In the genomic region with DNA sequence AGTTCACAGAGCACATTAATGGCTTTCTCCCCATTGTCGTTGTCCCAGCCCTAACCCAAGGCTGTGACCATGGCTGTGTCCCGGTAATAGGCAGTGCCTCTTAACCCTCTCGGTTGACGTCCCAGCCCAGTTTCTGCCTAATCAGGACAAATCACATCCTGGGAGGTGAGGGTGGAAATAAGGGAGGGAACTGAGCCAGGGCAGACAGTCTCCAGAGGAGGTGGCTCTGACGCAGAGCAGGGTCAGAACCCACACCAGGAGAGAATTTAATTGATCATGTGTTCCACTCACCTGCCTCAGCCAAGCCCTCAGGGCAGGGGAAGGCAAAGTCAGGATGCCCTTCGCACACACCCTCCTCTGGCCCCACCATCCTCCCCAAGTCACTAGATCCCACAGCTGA, we compare ENCODE assay signal across 26 cellular contexts. TPM values are rescaled to one million over a fixed set of nuclear protein-coding genes. Genes with fewer than 3 reads are reported as not detected.
DNase-seq lines count a peak whose midpoint lies in the region; ATAC-seq and TF ChIP-seq lines count a peak whose summit lies in the region.
"Had no signal": no experiment of that assay in that cellular context is flagged by ENCODE, and none has a peak within 500 bp of the region (broad histone marks: within the 10 kb centered on the region; RNA-seq: fewer than 3 reads in every experiment).

No MANE protein-coding gene starts in this region.

- H3K9ac ChIP-seq in skeletal muscle tissue (ENCODE audit: low read depth in 1 of 3, low read length in 3 of 3), result peak overlapping the region in 2 of 3 donors; percentile 40 to 43

- H3K36me3 Mint-ChIP-seq in WTC11, result peaks cover 15% of the 10 kb centered on the region

- CTCF ChIA-PET in WTC11 (lab: Charles Lee), result interaction anchor here (1.2 kb wide), 1 partner anchor 16 kb away, joined by 3 read pairs; no protein-coding TSS in a partner anchor

- H3K27ac ChIP-seq in C4-2B, result peak overlapping the region; percentile 86
- no peak overlapping the region for H3K27ac ChIP-seq in skeletal muscle tissue (ENCODE audit: low read depth, low read length)
- H3K27ac ChIP-seq: colonic mucosa had no signal

- peaks cover 46% of the 10 kb centered on the region for H3K4me1 Mint-ChIP-seq in WTC11

- DNase-seq in WTC11 (ENCODE audit: low spot score), result no peak
- DNase-seq in left lobe of liver (ENCODE audit: low spot score), result peak; percentile 87
- no peak for DNase-seq in AML-193 (lab: John Stamatoyannopoulos, UW)
- no peak for DNase-seq in GOT3 (lab: John Stamatoyannopoulos, UW)
- DNase-seq: ACHN; activated CD4-positive, alpha-beta T cell treated with anti-CD3 and anti-CD28 coated beads for 48 hours; activated naive CD8-positive, alpha-beta T cell treated with anti-CD3 and anti-CD28 coated beads, Interleukin-2, amount 10 ng/mL, durations not matched to agents 7 days and 5 days; brain microvascular endothelial cell; Calu3; colonic mucosa; heart right ventricle; NCI-H1092 treated with DMSO at 0.1 percent for 48 hours; NCI-H2029 treated with DMSO at 0.1 percent for 48 hours; NCI-H446 treated with DMSO at 0.1 percent for 48 hours; stimulated activated CD4-positive, alpha-beta T cell treated with anti-CD3 and anti-CD28 coated beads, Interleukin-4, amount 100 ng/mL, for 24 hours; stimulated activated naive CD8-positive, alpha-beta T cell treated with anti-CD3 and anti-CD28 coated beads, Interleukin-15, Interleukin-2, amounts not matched to agents 100 U/mL and 50 U/mL, for 24 hours; thyroid gland had no signal

- POLR2A ChIA-PET in WTC11 (lab: Charles Lee), result interaction anchor here (1.1 kb wide), 1 partner anchor 100 kb away, joined by 4 read pairs; no protein-coding TSS in a partner anchor

- H3K4me3 Mint-ChIP-seq in WTC11, result peak overlapping the region; percentile 8; the same call in 1 of the 2 replicates
- H3K4me3 Mint-ChIP-seq: activated naive CD8-positive, alpha-beta T cell treated with anti-CD3 and anti-CD28 coated beads, Interleukin-2, amount 10 ng/mL, durations not matched to agents 7 days and 5 days; T-helper 1 cell treated with Interleukin-12 subunit alpha and Interleukin-12 subunit beta and Interleukin-4 antibody, amounts not matched to agents 30 μg/mL and 1 μg/mL, for 36 hours had no signal

- no peaks in the 10 kb centered on the region for H3K27me3 ChIP-seq in skeletal muscle tissue (ENCODE audit: control insufficient read depth in 3 of 3, insufficient read depth in 3 of 3, low read length in 3 of 3)
- H3K27me3 ChIP-seq: BLaER1 treated with 17β-estradiol and CSF1 and Interleukin-3, amounts not matched to agents 10 nM and 100 nM; brain microvascular endothelial cell; colonic mucosa; heart right ventricle; thyroid gland had no signal

- no peaks in the 10 kb centered on the region; the same call in 1 of the 2 replicates for H3K27me3 Mint-ChIP-seq in WTC11 (ENCODE audit: low read depth)
- H3K27me3 Mint-ChIP-seq: activated naive CD8-positive, alpha-beta T cell treated with anti-CD3 and anti-CD28 coated beads, Interleukin-2, amount 10 ng/mL, durations not matched to agents 7 days and 5 days had no signal

- no peaks in the 10 kb centered on the region for H3K9me3 ChIP-seq in skeletal muscle tissue (ENCODE audit: control insufficient read depth in 3 of 3, low read length in 3 of 3)
- H3K9me3 ChIP-seq: BLaER1 treated with 17β-estradiol and CSF1 and Interleukin-3, amounts not matched to agents 10 nM and 100 nM; colonic mucosa; heart right ventricle; thyroid gland had no signal

- H3K9me3 Mint-ChIP-seq in WTC11, result no peaks in the 10 kb centered on the region
- H3K9me3 Mint-ChIP-seq: activated naive CD8-positive, alpha-beta T cell treated with anti-CD3 and anti-CD28 coated beads, Interleukin-2, amount 10 ng/mL, durations not matched to agents 7 days and 5 days; activated T-helper 2 cell treated with anti-CD3 and anti-CD28 coated beads, Interferon-gamma antibody, Interleukin-2, Interleukin-4, amounts not matched to agents 10 μg/mL and 5 μg/mL and 100 μg/mL, durations not matched to agents 14 hours and 24 hours and 36 hours; T-helper 1 cell treated with Interleukin-12 subunit alpha and Interleukin-12 subunit beta and Interleukin-4 antibody, amounts not matched to agents 30 μg/mL and 1 μg/mL, for 36 hours had no signal

- H3K4me3 ChIP-seq in skeletal muscle tissue (ENCODE audit: low read length in 3 of 3), result peak overlapping the region in 1 of 3 donors; percentile 14
- H3K4me3 ChIP-seq: colonic mucosa, thyroid gland had no signal

- H3K27ac Mint-ChIP-seq in WTC11, result no peak overlapping the region
- H3K27ac Mint-ChIP-seq: activated naive CD8-positive, alpha-beta T cell treated with anti-CD3 and anti-CD28 coated beads, Interleukin-2, amount 10 ng/mL, durations not matched to agents 7 days and 5 days; activated T-helper 2 cell treated with anti-CD3 and anti-CD28 coated beads, Interferon-gamma antibody, Interleukin-2, Interleukin-4, amounts not matched to agents 10 μg/mL and 5 μg/mL and 100 μg/mL, durations not matched to agents 14 hours and 24 hours and 36 hours; T-helper 1 cell treated with Interleukin-12 subunit alpha and Interleukin-12 subunit beta and Interleukin-4 antibody, amounts not matched to agents 30 μg/mL and 1 μg/mL, for 36 hours had no signal

- H3K4me1 ChIP-seq in skeletal muscle tissue (ENCODE audit: control insufficient read depth in 3 of 3, insufficient read depth in 3 of 3, low read length in 3 of 3), result peaks cover 26 to 49% (median 43%) of the 10 kb centered on the region in 3 donors

- ATAC-seq in WTC11 (no peak), left lobe of liver (peak; percentile 35), GM18511 (IDR thresholded peaks at IDR 0.05; ENCODE audit: unreplicated experiment) (no peak), GM18909 (IDR thresholded peaks at IDR 0.05; ENCODE audit: poor library complexity, unreplicated experiment) (no peak)
- ATAC-seq: stimulated activated naive CD8-positive, alpha-beta T cell treated with anti-CD3 and anti-CD28 coated beads, Interleukin-15, Interleukin-2, amounts not matched to agents 100 U/mL and 50 U/mL, for 24 hours had no signal

- TF ChIP-seq CTCF in C4-2B (conservative IDR thresholded peaks at IDR 0.05) (no peak), WTC11 (IDR thresholded peaks at IDR 0.05) (no peak)

- H3K36me3 ChIP-seq in skeletal muscle tissue (ENCODE audit: control insufficient read depth in 3 of 3, insufficient read depth in 3 of 3, low read length in 3 of 3), result peaks cover 2 to 22% (median 14%) of the 10 kb centered on the region in 3 donors
- H3K36me3 ChIP-seq: brain microvascular endothelial cell, colonic mucosa, thyroid gland had no signal

TF ChIP-seq in WTC11, 78 proteins besides CTCF, POLR2A, EP300 and RAD21 (continues in another document):
- TF ChIP-seq, protein P1, sequence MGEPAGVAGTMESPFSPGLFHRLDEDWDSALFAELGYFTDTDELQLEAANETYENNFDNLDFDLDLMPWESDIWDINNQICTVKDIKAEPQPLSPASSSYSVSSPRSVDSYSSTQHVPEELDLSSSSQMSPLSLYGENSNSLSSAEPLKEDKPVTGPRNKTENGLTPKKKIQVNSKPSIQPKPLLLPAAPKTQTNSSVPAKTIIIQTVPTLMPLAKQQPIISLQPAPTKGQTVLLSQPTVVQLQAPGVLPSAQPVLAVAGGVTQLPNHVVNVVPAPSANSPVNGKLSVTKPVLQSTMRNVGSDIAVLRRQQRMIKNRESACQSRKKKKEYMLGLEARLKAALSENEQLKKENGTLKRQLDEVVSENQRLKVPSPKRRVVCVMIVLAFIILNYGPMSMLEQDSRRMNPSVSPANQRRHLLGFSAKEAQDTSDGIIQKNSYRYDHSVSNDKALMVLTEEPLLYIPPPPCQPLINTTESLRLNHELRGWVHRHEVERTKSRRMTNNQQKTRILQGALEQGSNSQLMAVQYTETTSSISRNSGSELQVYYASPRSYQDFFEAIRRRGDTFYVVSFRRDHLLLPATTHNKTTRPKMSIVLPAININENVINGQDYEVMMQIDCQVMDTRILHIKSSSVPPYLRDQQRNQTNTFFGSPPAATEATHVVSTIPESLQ (CRISPR knock-in tag; IDR thresholded peaks at IDR 0.05), result no peak
- TF ChIP-seq ZNF317 (CRISPR knock-in tag; IDR thresholded peaks at IDR 0.05; ENCODE audit: borderline replicate concordance, low read depth), result no peak
- no peak for TF ChIP-seq RELA (CRISPR knock-in tag; IDR thresholded peaks at IDR 0.05; ENCODE audit: borderline replicate concordance)
- no peak for TF ChIP-seq ZNF671 (CRISPR knock-in tag; IDR thresholded peaks at IDR 0.05)
- TF ChIP-seq, protein P2, sequence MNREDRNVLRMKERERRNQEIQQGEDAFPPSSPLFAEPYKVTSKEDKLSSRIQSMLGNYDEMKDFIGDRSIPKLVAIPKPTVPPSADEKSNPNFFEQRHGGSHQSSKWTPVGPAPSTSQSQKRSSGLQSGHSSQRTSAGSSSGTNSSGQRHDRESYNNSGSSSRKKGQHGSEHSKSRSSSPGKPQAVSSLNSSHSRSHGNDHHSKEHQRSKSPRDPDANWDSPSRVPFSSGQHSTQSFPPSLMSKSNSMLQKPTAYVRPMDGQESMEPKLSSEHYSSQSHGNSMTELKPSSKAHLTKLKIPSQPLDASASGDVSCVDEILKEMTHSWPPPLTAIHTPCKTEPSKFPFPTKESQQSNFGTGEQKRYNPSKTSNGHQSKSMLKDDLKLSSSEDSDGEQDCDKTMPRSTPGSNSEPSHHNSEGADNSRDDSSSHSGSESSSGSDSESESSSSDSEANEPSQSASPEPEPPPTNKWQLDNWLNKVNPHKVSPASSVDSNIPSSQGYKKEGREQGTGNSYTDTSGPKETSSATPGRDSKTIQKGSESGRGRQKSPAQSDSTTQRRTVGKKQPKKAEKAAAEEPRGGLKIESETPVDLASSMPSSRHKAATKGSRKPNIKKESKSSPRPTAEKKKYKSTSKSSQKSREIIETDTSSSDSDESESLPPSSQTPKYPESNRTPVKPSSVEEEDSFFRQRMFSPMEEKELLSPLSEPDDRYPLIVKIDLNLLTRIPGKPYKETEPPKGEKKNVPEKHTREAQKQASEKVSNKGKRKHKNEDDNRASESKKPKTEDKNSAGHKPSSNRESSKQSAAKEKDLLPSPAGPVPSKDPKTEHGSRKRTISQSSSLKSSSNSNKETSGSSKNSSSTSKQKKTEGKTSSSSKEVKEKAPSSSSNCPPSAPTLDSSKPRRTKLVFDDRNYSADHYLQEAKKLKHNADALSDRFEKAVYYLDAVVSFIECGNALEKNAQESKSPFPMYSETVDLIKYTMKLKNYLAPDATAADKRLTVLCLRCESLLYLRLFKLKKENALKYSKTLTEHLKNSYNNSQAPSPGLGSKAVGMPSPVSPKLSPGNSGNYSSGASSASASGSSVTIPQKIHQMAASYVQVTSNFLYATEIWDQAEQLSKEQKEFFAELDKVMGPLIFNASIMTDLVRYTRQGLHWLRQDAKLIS (CRISPR knock-in tag; IDR thresholded peaks at IDR 0.05; ENCODE audit: borderline replicate concordance), result no peak
- no peak for TF ChIP-seq ESRRA (CRISPR knock-in tag; IDR thresholded peaks at IDR 0.05; ENCODE audit: borderline replicate concordance)

RNA-seq across cellular contexts. Expression of a gene that starts 17.0 kb away (rescaled TPM):
- total RNA-seq in WTC11 (2021) (20.5 to 27.1 TPM (median 21.5 TPM) in 3 replicates), left lobe of liver (115 TPM), skeletal muscle tissue (18.3 TPM)

RNA-seq across cellular contexts. Expression of a gene that starts 32.0 kb away (rescaled TPM):
- total RNA-seq in WTC11 (2021) (63.5 to 92.8 TPM (median 68.4 TPM) in 3 replicates), left lobe of liver (39.3 TPM), skeletal muscle tissue (64.2 TPM)

RNA-seq across cellular contexts. Expression of a gene that starts 38.2 kb away (rescaled TPM):
- total RNA-seq in WTC11 (2021) (13.8 to 15.5 TPM (median 14.3 TPM) in 3 replicates), left lobe of liver (22.0 TPM), skeletal muscle tissue (not detected)
- total RNA-seq: activated T-helper 2 cell treated with anti-CD3 and anti-CD28 coated beads, Interferon-gamma antibody, Interleukin-2, Interleukin-4, amounts not matched to agents 10 μg/mL and 5 μg/mL and 100 μg/mL, durations not matched to agents 14 hours and 24 hours and 36 hours had no signal

RNA-seq across cellular contexts. Expression of a gene that starts 38.9 kb away (rescaled TPM):
- 0.26 to 0.39 TPM (median 0.34 TPM) in 3 replicates for total RNA-seq in WTC11 (2021)
- total RNA-seq in left lobe of liver, result not detected
- 69.9 TPM for total RNA-seq in skeletal muscle tissue
- total RNA-seq: activated naive CD8-positive, alpha-beta T cell treated with anti-CD3 and anti-CD28 coated beads, Interleukin-2, amount 10 ng/mL, durations not matched to agents 7 days and 5 days; activated T-helper 2 cell treated with anti-CD3 and anti-CD28 coated beads, Interferon-gamma antibody, Interleukin-2, Interleukin-4, amounts not matched to agents 10 μg/mL and 5 μg/mL and 100 μg/mL, durations not matched to agents 14 hours and 24 hours and 36 hours; Calu3; colonic mucosa; heart right ventricle; lower leg skin; pulmonary artery endothelial cell; thyroid gland had no signal

Comparison
In these comparisons a context has a peak if more than half of its experiments do, and no peak if none do; other contexts are left out.
1. RNA of a gene that starts 38.2 kb away (total RNA-seq): 22.0 TPM in left lobe of liver (single experiment) and 13.8 to 15.5 TPM in WTC11; not detected in skeletal muscle tissue (single experiment); every median in the first group is over 10 times any median in the second.